In genomic region chr1:96090134-96090533, GRCh38 we compare ENCODE assay signal across 33 cellular contexts.
"Had no signal": no experiment of that assay in that cellular context is flagged by ENCODE, and none has a peak within 500 bp of the region (broad histone marks: within the 10 kb centered on the region; RNA-seq: fewer than 3 reads in every experiment).

No MANE protein-coding gene starts in this region.

- H3K27me3 ChIP-seq: adrenal gland, breast epithelium, cardiac muscle cell, colonic mucosa, esophagus squamous epithelium had no signal

- H3K4me3 Mint-ChIP-seq: activated B cell treated with CpG ODN at 0.5 μM for 24 hours; activated CD8-positive, alpha-beta T cell treated with anti-CD3 and anti-CD28 coated beads for 36 hours; activated naive CD4-positive, alpha-beta T cell treated with anti-CD3 and anti-CD28 coated beads, Interleukin-2, amount 50 U/mL, for 24 hours; activated naive CD8-positive, alpha-beta T cell treated with anti-CD3 and anti-CD28 coated beads for 36 hours; activated naive CD8-positive, alpha-beta T cell treated with anti-CD3 and anti-CD28 coated beads, Interleukin-2, amount 50 U/mL, for 24 hours; activated T-cell treated with anti-CD3 and anti-CD28 coated beads, Interleukin-2, amount 50 U/mL, for 4 hours; activated T-helper 17 cell treated with anti-CD3 and anti-CD28 coated beads, Interleukin-2, amount 50 U/mL, for 72 hours; brain; T-helper 17 cell; T-helper 2 cell treated with Interferon-gamma antibody and Interleukin-4, amounts not matched to agents 5 μg/mL and 100 μg/mL, for 36 hours had no signal

- ATAC-seq: activated CD4-positive, CD25-positive, alpha-beta regulatory T cell treated with anti-CD3 and anti-CD28 coated beads, Interleukin-2, amount 50 U/mL, for 24 hours; activated CD8-positive, alpha-beta T cell treated with anti-CD3 and anti-CD28 coated beads for 36 hours; activated naive CD8-positive, alpha-beta T cell treated with anti-CD3 and anti-CD28 coated beads, Interleukin-2, amount 50 U/mL, for 24 hours; activated T-cell treated with anti-CD3 and anti-CD28 coated beads, Interleukin-2, amount 50 U/mL, for 4 hours; activated T-helper 17 cell treated with anti-CD3 and anti-CD28 coated beads, Interleukin-2, amount 50 U/mL, for 72 hours; T-helper 17 cell had no signal

- H3K9me3 Mint-ChIP-seq: activated B cell treated with CpG ODN at 0.5 μM for 24 hours; activated CD8-positive, alpha-beta T cell treated with anti-CD3 and anti-CD28 coated beads for 36 hours; activated naive CD4-positive, alpha-beta T cell treated with anti-CD3 and anti-CD28 coated beads, Interleukin-2, amount 50 U/mL, for 24 hours; activated naive CD8-positive, alpha-beta T cell treated with anti-CD3 and anti-CD28 coated beads for 36 hours; activated T-helper 17 cell treated with anti-CD3 and anti-CD28 coated beads, Interleukin-2, amount 50 U/mL, for 72 hours; brain had no signal

- H3K4me3 ChIP-seq: adrenal gland, breast epithelium, cardiac muscle cell, colonic mucosa, esophagus squamous epithelium had no signal

- H3K4me1 Mint-ChIP-seq: activated B cell treated with CpG ODN at 0.5 μM for 24 hours; activated naive CD4-positive, alpha-beta T cell treated with anti-CD3 and anti-CD28 coated beads, Interleukin-2, amount 50 U/mL, for 24 hours; activated naive CD8-positive, alpha-beta T cell treated with anti-CD3 and anti-CD28 coated beads for 36 hours; activated naive CD8-positive, alpha-beta T cell treated with anti-CD3 and anti-CD28 coated beads, Interleukin-2, amount 50 U/mL, for 24 hours; activated T-helper 17 cell treated with anti-CD3 and anti-CD28 coated beads, Interleukin-2, amount 50 U/mL, for 72 hours; T-helper 17 cell had no signal

- H3K27ac Mint-ChIP-seq: activated B cell treated with CpG ODN at 0.5 μM for 24 hours; activated CD8-positive, alpha-beta T cell treated with anti-CD3 and anti-CD28 coated beads for 36 hours; activated naive CD4-positive, alpha-beta T cell treated with anti-CD3 and anti-CD28 coated beads, Interleukin-2, amount 50 U/mL, for 24 hours; activated naive CD8-positive, alpha-beta T cell treated with anti-CD3 and anti-CD28 coated beads for 36 hours; activated naive CD8-positive, alpha-beta T cell treated with anti-CD3 and anti-CD28 coated beads, Interleukin-2, amount 50 U/mL, for 24 hours; activated T-helper 17 cell treated with anti-CD3 and anti-CD28 coated beads, Interleukin-2, amount 50 U/mL, for 72 hours; brain; T-helper 17 cell; T-helper 2 cell treated with Interferon-gamma antibody and Interleukin-4, amounts not matched to agents 5 μg/mL and 100 μg/mL, for 36 hours had no signal

- H3K27me3 Mint-ChIP-seq: activated B cell treated with CpG ODN at 0.5 μM for 24 hours; activated CD8-positive, alpha-beta T cell treated with anti-CD3 and anti-CD28 coated beads for 36 hours; activated naive CD4-positive, alpha-beta T cell treated with anti-CD3 and anti-CD28 coated beads, Interleukin-2, amount 50 U/mL, for 24 hours; activated naive CD8-positive, alpha-beta T cell treated with anti-CD3 and anti-CD28 coated beads for 36 hours; activated naive CD8-positive, alpha-beta T cell treated with anti-CD3 and anti-CD28 coated beads, Interleukin-2, amount 50 U/mL, for 24 hours; activated T-helper 17 cell treated with anti-CD3 and anti-CD28 coated beads, Interleukin-2, amount 50 U/mL, for 72 hours; brain; T-helper 17 cell had no signal

- H3K4me1 ChIP-seq: adrenal gland, breast epithelium, colonic mucosa, esophagus squamous epithelium had no signal

- H3K27ac ChIP-seq: adrenal gland, breast epithelium, cardiac muscle cell, colonic mucosa, epithelial cell of prostate, esophagus squamous epithelium, WERI-Rb-1 had no signal

- DNase-seq: activated B cell treated with CpG ODN at 0.5 μM for 24 hours; activated CD4-positive, alpha-beta T cell treated with anti-CD3 and anti-CD28 coated beads for 48 hours; activated CD4-positive, alpha-beta T cell treated with anti-CD3 and anti-CD28 coated beads, Interleukin-2, amount 50 U/mL, for 1 hour; activated CD4-positive, alpha-beta T cell treated with anti-CD3 and anti-CD28 coated beads, Interleukin-2, amount 50 U/mL, for 48 hours; activated CD8-positive, alpha-beta memory T cell treated with anti-CD3 and anti-CD28 coated beads for 24 hours; activated CD8-positive, alpha-beta T cell treated with anti-CD3 and anti-CD28 coated beads for 36 hours; activated effector memory CD4-positive, alpha-beta T cell treated with Interleukin-2 at 50 U/mL for 16 hours; activated gamma-delta T cell treated with Interleukin-2 at 50 U/mL for 16 hours; activated naive CD4-positive, alpha-beta T cell treated with Interleukin-2 at 50 U/mL for 16 hours; activated naive CD8-positive, alpha-beta T cell treated with anti-CD3 and anti-CD28 coated beads for 36 hours; activated naive CD8-positive, alpha-beta T cell treated with anti-CD3 and anti-CD28 coated beads, Interleukin-2, amount 50 U/mL, for 24 hours; activated T-cell treated with anti-CD3 and anti-CD28 coated beads, Interleukin-2, amount 50 U/mL, for 4 hours; adrenal gland; amygdala; aorta; central memory CD4-positive, alpha-beta T cell; cerebellar nuclear complex; colonic mucosa; effector CD8-positive, alpha-beta T cell; esophagus squamous epithelium; foreskin fibroblast; T-helper 1 cell; T-helper 17 cell; T1000; WERI-Rb-1 had no signal

- H3K36me3 ChIP-seq: adrenal gland, breast epithelium, cardiac muscle cell, colonic mucosa, esophagus squamous epithelium, WERI-Rb-1 had no signal

- H3K9me3 ChIP-seq: adrenal gland, breast epithelium, colonic mucosa, esophagus squamous epithelium had no signal
